ENCODE assay signal across 2 cellular contexts in genomic region chr3:141452045-141452444, GRCh38.
TF ChIP-seq lines count a peak whose summit lies in the region.

No MANE protein-coding gene starts in this region.

TF ChIP-seq in HCT116, 20 proteins besides CTCF, POLR2A, EP300 and RAD21 (continued from another document):
- TF ChIP-seq TCF7L2 (IDR thresholded peaks at IDR 0.05; ENCODE audit: borderline replicate concordance, extremely low read depth, insufficient read depth, insufficient read length) (no peak), ZFX (IDR thresholded peaks at IDR 0.05) (no peak), FOSL1 (IDR thresholded peaks at IDR 0.05; ENCODE audit: low read depth) (no peak), JUND (IDR thresholded peaks at IDR 0.05) (no peak), EZH2phosphoT487 (IDR thresholded peaks at IDR 0.05; ENCODE audit: borderline replicate concordance) (no peak), MAX (IDR thresholded peaks at IDR 0.05) (no peak), ATF3 (IDR thresholded peaks at IDR 0.05) (no peak)
TF ChIP-seq in HCT116: peak in this region for 0.

TF ChIP-seq in WTC11, 78 proteins besides CTCF, POLR2A, EP300 and RAD21 (continued from another document):
- TF ChIP-seq ZSCAN18 (CRISPR knock-in tag; IDR thresholded peaks at IDR 0.05): no peak
- TF ChIP-seq ZNF396 (CRISPR knock-in tag; IDR thresholded peaks at IDR 0.05; ENCODE audit: borderline replicate concordance): no peak
- TF ChIP-seq SMAD3 (CRISPR knock-in tag; IDR thresholded peaks at IDR 0.05; ENCODE audit: borderline replicate concordance): no peak
- no peak for TF ChIP-seq FOXK1 (CRISPR knock-in tag; IDR thresholded peaks at IDR 0.05)
- no peak for TF ChIP-seq ATF3 (CRISPR knock-in tag; conservative IDR thresholded peaks at IDR 0.05)
- no peak for TF ChIP-seq IRF1 (CRISPR knock-in tag; IDR thresholded peaks at IDR 0.05)
- no peak for TF ChIP-seq ZNF423 (CRISPR knock-in tag; IDR thresholded peaks at IDR 0.05)
- no peak for TF ChIP-seq FOXP4 (CRISPR knock-in tag; IDR thresholded peaks at IDR 0.05)
- TF ChIP-seq ZBTB21 (CRISPR knock-in tag; IDR thresholded peaks at IDR 0.05; ENCODE audit: borderline replicate concordance): no peak
- no peak for TF ChIP-seq E2F5 (CRISPR knock-in tag; IDR thresholded peaks at IDR 0.05)
- no peak for TF ChIP-seq ATF1 (CRISPR knock-in tag; IDR thresholded peaks at IDR 0.05)
TF ChIP-seq in WTC11: peak in this region for 0.
